9 cellular contexts compared by ENCODE assay signal in the genomic region with DNA sequence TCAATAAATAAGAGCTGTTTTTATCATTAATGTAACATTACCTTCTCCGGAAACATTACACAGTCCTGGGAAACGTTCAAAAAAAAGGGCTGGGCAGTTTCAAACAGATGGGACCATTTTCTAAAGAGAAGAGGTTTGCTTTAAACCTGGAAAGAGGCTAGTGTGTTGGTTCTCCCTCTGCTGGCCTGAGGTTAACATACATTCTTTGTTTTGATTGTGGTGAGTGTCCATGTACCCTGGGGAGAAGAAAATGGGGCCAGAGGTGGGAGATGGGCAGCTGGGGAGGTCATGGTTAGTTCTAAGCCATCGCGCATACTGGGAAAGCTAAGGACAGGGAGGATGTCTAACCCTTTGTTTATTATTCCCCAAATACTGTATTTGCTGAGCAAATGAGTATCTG.
A peak's percentile ranks its signal among the peaks of the same experiment; 100 is the strongest.
DNase-seq lines count a peak whose midpoint lies in the region; ATAC-seq and TF ChIP-seq lines count a peak whose summit lies in the region.
"Had no signal": no experiment of that assay in that cellular context is flagged by ENCODE, and none has a peak within 500 bp of the region (broad histone marks: within the 10 kb centered on the region; RNA-seq: fewer than 3 reads in every experiment).

No MANE protein-coding gene starts in this region.

- peaks cover 5% of the 10 kb centered on the region for H3K4me1 Mint-ChIP-seq in T-helper 17 cell

- peaks cover 11% of the 10 kb centered on the region for H3K27me3 Mint-ChIP-seq in T-helper 17 cell
- H3K27me3 Mint-ChIP-seq: dendritic cell treated with granulocyte-macrophage colony-stimulating factor and Interleukin-4, amounts not matched to agents 40 ng/mL and 50 ng/mL, for 4 days had no signal

- H3K4me3 Mint-ChIP-seq in T-helper 17 cell = no peak overlapping the region
- H3K4me3 Mint-ChIP-seq: dendritic cell treated with granulocyte-macrophage colony-stimulating factor and Interleukin-4, amounts not matched to agents 40 ng/mL and 50 ng/mL, for 4 days had no signal

- no peaks in the 10 kb centered on the region for H3K36me3 Mint-ChIP-seq in T-helper 17 cell (ENCODE audit: low read depth)

- H3K27ac Mint-ChIP-seq in T-helper 17 cell = no peak overlapping the region
- H3K27ac Mint-ChIP-seq: dendritic cell treated with granulocyte-macrophage colony-stimulating factor and Interleukin-4, amounts not matched to agents 40 ng/mL and 50 ng/mL, for 4 days had no signal

- ATAC-seq in SK-N-SH treated with all-trans-retinoic acid at 6 μM for 48 hours (peak; percentile 72), HG03432 (IDR thresholded peaks at IDR 0.05; ENCODE audit: unreplicated experiment) (no peak), T-helper 17 cell (no peak), HG03342 (IDR thresholded peaks at IDR 0.05; ENCODE audit: unreplicated experiment) (no peak)

- DNase-seq in DMS153 treated with DMSO at 0.1 percent for 48 hours (lab: John Stamatoyannopoulos, UW; ENCODE audit: unreplicated experiment) (peak; percentile 0), DMS153 (lab: John Stamatoyannopoulos, UW) (no peak), globus pallidus (ENCODE audit: low spot score) (peak; percentile 37), skeletal muscle cell (ENCODE audit: low read depth) (peak; percentile 32), T-helper 17 cell (no peak)

- H3K9me3 ChIP-seq in T-helper 17 cell (ENCODE audit: control insufficient read depth, low read length, poor library complexity, severe bottlenecking) = no peaks in the 10 kb centered on the region

- no peak overlapping the region for H3K4me3 ChIP-seq in skeletal muscle cell (ENCODE audit: low read depth, low read length)

TF ChIP-seq in SK-N-SH treated with all-trans-retinoic acid at 6 μM for 48 hours, 23 proteins besides CTCF, POLR2A, EP300 and RAD21:
- no peak for TF ChIP-seq RARB (CRISPR knock-in tag; IDR thresholded peaks at IDR 0.05)
- TF ChIP-seq ARNTL (CRISPR knock-in tag; IDR thresholded peaks at IDR 0.05; ENCODE audit: borderline replicate concordance, low read depth) = no peak
- TF ChIP-seq PATZ1 (CRISPR knock-in tag; IDR thresholded peaks at IDR 0.05; ENCODE audit: borderline replicate concordance) = no peak
- TF ChIP-seq CSRNP3 (CRISPR knock-in tag; IDR thresholded peaks at IDR 0.05) = no peak
TF ChIP-seq in SK-N-SH treated with all-trans-retinoic acid at 6 μM for 48 hours: peak in this region for 0.

Comparison
In these comparisons a context has a peak if more than half of its experiments do, and no peak if none do; other contexts are left out.
1. DNase-seq: peak in DMS153 treated with DMSO at 0.1 percent for 48 hours (single experiment), globus pallidus (single experiment) and skeletal muscle cell (single experiment); none in DMS153 (single experiment) and T-helper 17 cell (0 of 3).